In the genomic region with DNA sequence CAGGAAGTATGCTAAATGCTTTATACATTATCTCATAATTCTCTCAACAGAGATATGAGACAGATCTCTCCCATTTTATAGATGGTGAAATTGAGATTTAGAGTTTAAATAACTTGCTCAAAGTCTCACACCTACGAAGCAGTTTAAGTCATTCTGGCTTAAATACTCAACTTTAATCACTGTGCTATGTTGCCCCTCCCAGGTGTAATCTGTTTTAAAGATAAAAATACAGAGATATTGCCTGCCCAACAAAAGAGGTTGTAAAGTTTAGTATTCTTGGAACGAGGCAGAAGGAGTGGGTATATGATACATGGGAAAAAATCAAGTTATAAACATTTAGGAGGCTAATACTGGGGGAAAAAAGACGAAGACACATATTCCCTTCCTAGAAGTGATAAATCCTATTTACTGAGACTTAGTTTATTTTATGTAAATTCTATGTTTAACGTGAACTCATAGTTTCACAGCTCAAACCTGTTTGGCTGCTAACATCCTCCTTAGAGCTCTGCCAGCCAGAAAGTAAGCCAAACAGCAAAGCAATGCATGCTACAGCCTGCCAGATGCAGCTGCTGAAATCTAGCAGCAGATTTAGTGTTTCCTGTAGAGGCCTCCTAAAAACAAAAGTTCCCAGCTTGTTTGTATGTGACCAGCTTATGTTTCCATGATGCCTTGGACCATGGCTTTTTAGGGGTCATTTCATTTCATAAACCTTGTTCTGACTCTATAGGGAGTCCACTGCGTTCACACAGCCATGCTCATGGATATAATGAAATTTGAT, we compare ENCODE assay signal across 14 cellular contexts.
DNase-seq lines count a peak whose midpoint lies in the region; ATAC-seq and TF ChIP-seq lines count a peak whose summit lies in the region.
"Had no signal": no experiment of that assay in that cellular context is flagged by ENCODE, and none has a peak within 500 bp of the region (broad histone marks: within the 10 kb centered on the region; RNA-seq: fewer than 3 reads in every experiment).

No MANE protein-coding gene starts in this region.

- H2BK120ac ChIP-seq in IMR-90 (ENCODE audit: low read depth, low read length) = no peak overlapping the region

- dilution Hi-C loops in IMR-90 (cut with HindIII; ENCODE audit: low sequenced_read_pairs, unreplicated experiment) = no loop called here

- no peak overlapping the region for H2AK9ac ChIP-seq in IMR-90 (replicated peaks; ENCODE audit: low read depth, low read length, poor library complexity)

- H3K9me1 ChIP-seq in IMR-90 (ENCODE audit: insufficient read depth, low read length) = no peaks in the 10 kb centered on the region

- no peak overlapping the region for H3K23ac ChIP-seq in IMR-90 (ENCODE audit: low read depth, low read length)

- H2BK20ac ChIP-seq in IMR-90 (ENCODE audit: low read depth, low read length) = no peak overlapping the region

- no peaks in the 10 kb centered on the region for H4K20me1 ChIP-seq in IMR-90 (ENCODE audit: insufficient read depth, low read length)

- H4K5ac ChIP-seq in IMR-90 (ENCODE audit: low read depth, low read length) = no peak overlapping the region

- H3K79me1 ChIP-seq in IMR-90 (ENCODE audit: low read depth in 1 of 2, low read length in 2 of 2) = no peaks in the 10 kb centered on the region

- no peaks in the 10 kb centered on the region; the same call in 1 of the 2 replicates for H3K4me1 ChIP-seq in IMR-90 (ENCODE audit: control insufficient read depth, insufficient read depth, low read length)
- peaks cover 18% of the 10 kb centered on the region for H3K4me1 ChIP-seq in body of pancreas

- no CpG with 5 or more reads among the region's 5 CpGs for WGBS in IMR-90 (ENCODE audit: extremely low coverage in 2 of 2, insufficient read length in 1 of 2), 2 experiments
- 37 to 47% methylated on average over 5 of the region's 5 CpGs for WGBS in body of pancreas, 2 donors

- TF ChIP-seq POLR2A in IMR-90 (IDR thresholded peaks at IDR 0.05; ENCODE audit: low read depth, low read length) (no peak), body of pancreas (IDR thresholded peaks at IDR 0.05) (no peak)

- BruUV-seq in IMR-90 (replicated peaks; lab: Mats Ljungman, UMichigan) = no TSS peak

- H3K27ac ChIP-seq in IMR-90 (ENCODE audit: insufficient read depth, low read length) (no peak overlapping the region), body of pancreas (no peak overlapping the region), dorsolateral prefrontal cortex (no peak overlapping the region)
- H3K27ac ChIP-seq: C4-2B had no signal

- H3K9ac ChIP-seq in IMR-90 (ENCODE audit: low read depth, low read length) = no peak overlapping the region

- no peak overlapping the region for H2AFZ ChIP-seq in IMR-90 (replicated peaks; ENCODE audit: low read length, poor library complexity)
- H2AFZ ChIP-seq: GM23338 had no signal

- H4K8ac ChIP-seq in IMR-90 (ENCODE audit: low read depth in 2 of 2, low read length in 2 of 2) = peak overlapping the region in 1 of 2 experiments; percentile 23; a peak in 2 of 4 replicates

- in situ Hi-C loops in IMR-90 (cut with MboI; ENCODE audit: low sequenced_read_pairs) = no loop called here

- H3K4ac ChIP-seq in IMR-90 (ENCODE audit: low read depth, low read length) = no peak overlapping the region

- H3K27me3 ChIP-seq in IMR-90 (ENCODE audit: control insufficient read depth, insufficient read depth, low read length) (no peaks in the 10 kb centered on the region), body of pancreas (no peaks in the 10 kb centered on the region), dorsolateral prefrontal cortex (peaks cover 0 to 7% (median 0%) of the 10 kb centered on the region in 45 donors)

- no peak overlapping the region for H2BK15ac ChIP-seq in IMR-90 (ENCODE audit: low read depth, low read length)

- TF ChIP-seq CTCF in IMR-90 (conservative IDR thresholded peaks at IDR 0.05; ENCODE audit: low read depth, low read length) (no peak), body of pancreas (IDR thresholded peaks at IDR 0.05) (no peak), fibroblast of the aortic adventitia (IDR thresholded peaks at IDR 0.05; ENCODE audit: insufficient read depth, low read length) (no peak), dorsolateral prefrontal cortex (IDR thresholded peaks at IDR 0.05 in 54 of 56, conservative IDR thresholded peaks at IDR 0.05 in 2 of 56; ENCODE audit: low read depth in 1 of 56, partially characterized antibody in 56 of 56) (no peak)

- TF ChIP-seq RAD21 in IMR-90 (IDR thresholded peaks at IDR 0.05; ENCODE audit: low read length) = no peak

- intact Hi-C loops in IMR-90 (cut with micrococcal nuclease) = no loop called here
- intact Hi-C loops in body of pancreas (cut with DNase I) = no loop called here
- intact Hi-C loops in sciatic nerve (cut with DNase I) = no loop called here
- intact Hi-C loops in dorsolateral prefrontal cortex (cut with DNase I) = no loop called here

- H3K4me3 ChIP-seq in IMR-90 (ENCODE audit: insufficient read depth, low read depth, low read length) (no peak overlapping the region), body of pancreas (no peak overlapping the region), fibroblast of the aortic adventitia (ENCODE audit: low read depth, low read length) (no peak overlapping the region), dorsolateral prefrontal cortex (no peak overlapping the region)
- H3K4me3 ChIP-seq: GM23338 had no signal

- H3K36me3 ChIP-seq in IMR-90 (ENCODE audit: control insufficient read depth, insufficient read depth, low read length) = no peaks in the 10 kb centered on the region
- H3K36me3 ChIP-seq in body of pancreas (replicated peaks in 1 of 2; ENCODE audit: insufficient read depth in 1 of 2, low read depth in 2 of 2) = no peaks in the 10 kb centered on the region

- ATAC-seq in IMR-90 (ENCODE audit: low read depth) (peak; percentile 75), body of pancreas (no peak), sciatic nerve (peak; percentile 50), GM18909 (IDR thresholded peaks at IDR 0.05; ENCODE audit: poor library complexity, unreplicated experiment) (no peak), HG03025 (IDR thresholded peaks at IDR 0.05; ENCODE audit: low FRiP score, unreplicated experiment) (no peak)
- ATAC-seq: GM23338; stimulated activated naive CD8-positive, alpha-beta T cell treated with anti-CD3 and anti-CD28 coated beads, Interleukin-15, amount 100 ng/mL, for 72 hours had no signal

- POLR2A ChIA-PET in IMR-90 (lab: Charles Lee; ENCODE audit: unreplicated experiment) = no interaction called here

- H3K56ac ChIP-seq in IMR-90 (ENCODE audit: extremely low read depth, insufficient read depth, low read length) = no peak overlapping the region

- DNase-seq in IMR-90 (peak; percentile 24), body of pancreas (peak in 3 of 4 donors; percentile 17 to 39 (median 25)), fibroblast of the aortic adventitia (ENCODE audit: low read depth) (peak; percentile 66), sciatic nerve (ENCODE audit: low spot score) (no peak), dorsolateral prefrontal cortex (no peak), amygdala (lab: John Stamatoyannopoulos, UW) (no peak)
- DNase-seq: activated CD4-positive, alpha-beta T cell treated with anti-CD3 and anti-CD28 coated beads, Interleukin-2, amount 50 U/mL, for 48 hours; NCI-H524; stimulated activated naive CD8-positive, alpha-beta T cell treated with anti-CD3 and anti-CD28 coated beads, Interleukin-15, amount 100 ng/mL, for 72 hours; T1000 had no signal

- no peak overlapping the region for H2BK5ac ChIP-seq in IMR-90 (ENCODE audit: low read depth, low read length, poor library complexity, severe bottlenecking)

- CTCF ChIA-PET in IMR-90 (lab: Yijun Ruan, JAX) = interaction anchor here (0.6 to 1.7 kb wide), 4 partner anchors 10 to 536 kb away, joined by 3 to 5 read pairs (median 4); no protein-coding TSS in a partner anchor

- no peak overlapping the region; the same call in 1 of the 2 replicates for H3K18ac ChIP-seq in IMR-90 (ENCODE audit: low read depth, low read length)

- no peak overlapping the region for H3K14ac ChIP-seq in IMR-90 (replicated peaks; ENCODE audit: low read depth, low read length)

- H4K91ac ChIP-seq in IMR-90 (ENCODE audit: insufficient read depth, low read depth, low read length) = peak overlapping the region; percentile 10; the same call in 1 of the 2 replicates

- H3K9me3 ChIP-seq in IMR-90 (ENCODE audit: control insufficient read depth, insufficient read depth, low read length) = no peaks in the 10 kb centered on the region
- no peaks in the 10 kb centered on the region for H3K9me3 ChIP-seq in body of pancreas

- H2AK5ac ChIP-seq in IMR-90 (ENCODE audit: low read depth, low read length) = no peak overlapping the region

- no peak overlapping the region for H3K4me2 ChIP-seq in IMR-90 (ENCODE audit: low read depth, low read length)
- H3K4me2 ChIP-seq: GM23338 had no signal

TF ChIP-seq in IMR-90, 13 proteins besides CTCF, POLR2A, EP300 and RAD21 (continues in another document):
- TF ChIP-seq CHD1 (IDR thresholded peaks at IDR 0.05; ENCODE audit: low read depth, low read length) = no peak
- no peak for TF ChIP-seq MAFK (IDR thresholded peaks at IDR 0.05; ENCODE audit: low read depth, low read length)
- no peak for TF ChIP-seq MXI1 (IDR thresholded peaks at IDR 0.05; ENCODE audit: borderline replicate concordance, low read depth, low read length)
- no peak for TF ChIP-seq MAZ (IDR thresholded peaks at IDR 0.05; ENCODE audit: borderline replicate concordance, low read depth, low read length)
- TF ChIP-seq, protein P1, sequence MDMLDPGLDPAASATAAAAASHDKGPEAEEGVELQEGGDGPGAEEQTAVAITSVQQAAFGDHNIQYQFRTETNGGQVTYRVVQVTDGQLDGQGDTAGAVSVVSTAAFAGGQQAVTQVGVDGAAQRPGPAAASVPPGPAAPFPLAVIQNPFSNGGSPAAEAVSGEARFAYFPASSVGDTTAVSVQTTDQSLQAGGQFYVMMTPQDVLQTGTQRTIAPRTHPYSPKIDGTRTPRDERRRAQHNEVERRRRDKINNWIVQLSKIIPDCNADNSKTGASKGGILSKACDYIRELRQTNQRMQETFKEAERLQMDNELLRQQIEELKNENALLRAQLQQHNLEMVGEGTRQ (IDR thresholded peaks at IDR 0.05; ENCODE audit: low read depth, low read length) = no peak
- TF ChIP-seq BHLHE40 (IDR thresholded peaks at IDR 0.05; ENCODE audit: low read depth, low read length) = no peak
- TF ChIP-seq FOS (IDR thresholded peaks at IDR 0.05; ENCODE audit: low read depth, low read length) = no peak
- TF ChIP-seq RCOR1 (IDR thresholded peaks at IDR 0.05; ENCODE audit: insufficient replicate concordance, low read length) = no peak
- no peak for TF ChIP-seq CEBPB (IDR thresholded peaks at IDR 0.05; ENCODE audit: low read depth, low read length)
- TF ChIP-seq, protein P2, sequence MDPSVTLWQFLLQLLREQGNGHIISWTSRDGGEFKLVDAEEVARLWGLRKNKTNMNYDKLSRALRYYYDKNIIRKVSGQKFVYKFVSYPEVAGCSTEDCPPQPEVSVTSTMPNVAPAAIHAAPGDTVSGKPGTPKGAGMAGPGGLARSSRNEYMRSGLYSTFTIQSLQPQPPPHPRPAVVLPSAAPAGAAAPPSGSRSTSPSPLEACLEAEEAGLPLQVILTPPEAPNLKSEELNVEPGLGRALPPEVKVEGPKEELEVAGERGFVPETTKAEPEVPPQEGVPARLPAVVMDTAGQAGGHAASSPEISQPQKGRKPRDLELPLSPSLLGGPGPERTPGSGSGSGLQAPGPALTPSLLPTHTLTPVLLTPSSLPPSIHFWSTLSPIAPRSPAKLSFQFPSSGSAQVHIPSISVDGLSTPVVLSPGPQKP (IDR thresholded peaks at IDR 0.05; ENCODE audit: borderline replicate concordance, low read depth, low read length) = no peak

Comparison
In these comparisons a context has a peak if more than half of its experiments do, and no peak if none do; other contexts are left out.
1. ATAC-seq: peak in IMR-90 (single experiment) and sciatic nerve (single experiment); none in body of pancreas (single experiment), GM18909 (single experiment) and HG03025 (single experiment).
2. DNase-seq: peak in IMR-90 (single experiment), body of pancreas (3 of 4) and fibroblast of the aortic adventitia (single experiment); none in sciatic nerve (single experiment), dorsolateral prefrontal cortex (0 of 10) and amygdala (0 of 56).